13 cellular contexts compared by ENCODE assay signal in genomic region chr14:105525326-105525725, GRCh38. TPM values are rescaled to one million over a fixed set of nuclear protein-coding genes. Genes with fewer than 3 reads are reported as not detected.
DNase-seq lines count a peak whose midpoint lies in the region; ATAC-seq and TF ChIP-seq lines count a peak whose summit lies in the region.
"Had no signal": no experiment of that assay in that cellular context is flagged by ENCODE, and none has a peak within 500 bp of the region (broad histone marks: within the 10 kb centered on the region; RNA-seq: fewer than 3 reads in every experiment).

No MANE protein-coding gene starts in this region.

- H2AFZ ChIP-seq in mammary epithelial cell (ENCODE audit: low read depth, low read length) = peak overlapping the region; percentile 64

- no peaks in the 10 kb centered on the region for H3K9me3 ChIP-seq in mammary epithelial cell (replicated peaks; ENCODE audit: insufficient read depth, low read length)
- H3K9me3 ChIP-seq: transverse colon had no signal

- POLR2A ChIA-PET in activated CD4-positive, alpha-beta T cell treated with anti-CD3 and anti-CD28 coated beads, Interleukin-2, amount 10 ng/mL, durations not matched to agents 7 days and 5 days (lab: Charles Lee) = no interaction called here

- CTCF ChIA-PET in activated CD4-positive, alpha-beta T cell treated with anti-CD3 and anti-CD28 coated beads, Interleukin-2, amount 10 ng/mL, durations not matched to agents 7 days and 5 days (lab: Charles Lee) = interaction anchor here (1.0 kb wide), 2 partner anchors 9 to 45 kb away, joined by 3 to 4 read pairs; no protein-coding TSS in a partner anchor
- CTCF ChIA-PET in mammary epithelial cell (lab: Charles Lee; ENCODE audit: low non-redundant PET) = no interaction called here

- no peaks in the 10 kb centered on the region for H3K27me3 ChIP-seq in mammary epithelial cell (ENCODE audit: insufficient read depth, low read length)

- no peak for ATAC-seq in HG03442 (IDR thresholded peaks at IDR 0.05; ENCODE audit: unreplicated experiment)

- H3K9me3 Mint-ChIP-seq in activated CD4-positive, alpha-beta T cell treated with anti-CD3 and anti-CD28 coated beads, Interleukin-2, amount 10 ng/mL, durations not matched to agents 24 days and 14 days = no peaks in the 10 kb centered on the region
- H3K9me3 Mint-ChIP-seq in activated CD4-positive, alpha-beta T cell treated with anti-CD3 and anti-CD28 coated beads, Interleukin-2, amount 10 ng/mL, durations not matched to agents 7 days and 5 days = no peaks in the 10 kb centered on the region
- H3K9me3 Mint-ChIP-seq in HFFc6 (no peaks in the 10 kb centered on the region), osteocyte (ENCODE audit: unreplicated experiment) (no peaks in the 10 kb centered on the region)
- H3K9me3 Mint-ChIP-seq: activated T-helper 2 cell treated with anti-CD3 and anti-CD28 coated beads, Interferon-gamma antibody, Interleukin-2, Interleukin-4, amounts not matched to agents 10 μg/mL and 5 μg/mL and 100 μg/mL, durations not matched to agents 14 hours and 24 hours and 36 hours had no signal

- H3K4me3 ChIP-seq in mammary epithelial cell (replicated peaks in 1 of 3; ENCODE audit: insufficient read depth in 1 of 3, low read depth in 2 of 3, low read length in 3 of 3) = no peak overlapping the region

- H3K27ac Mint-ChIP-seq in activated CD4-positive, alpha-beta T cell treated with anti-CD3 and anti-CD28 coated beads, Interleukin-2, amount 10 ng/mL, durations not matched to agents 24 days and 14 days = no peak overlapping the region
- H3K27ac Mint-ChIP-seq in activated CD4-positive, alpha-beta T cell treated with anti-CD3 and anti-CD28 coated beads, Interleukin-2, amount 10 ng/mL, durations not matched to agents 7 days and 5 days = no peak overlapping the region
- H3K27ac Mint-ChIP-seq in HFFc6 (no peak overlapping the region), osteocyte (ENCODE audit: unreplicated experiment) (no peak overlapping the region)
- H3K27ac Mint-ChIP-seq: activated T-helper 2 cell treated with anti-CD3 and anti-CD28 coated beads, Interferon-gamma antibody, Interleukin-2, Interleukin-4, amounts not matched to agents 10 μg/mL and 5 μg/mL and 100 μg/mL, durations not matched to agents 14 hours and 24 hours and 36 hours; H9 had no signal

- H3K4me1 Mint-ChIP-seq in activated CD4-positive, alpha-beta T cell treated with anti-CD3 and anti-CD28 coated beads, Interleukin-2, amount 10 ng/mL, durations not matched to agents 24 days and 14 days = peaks cover 12% of the 10 kb centered on the region
- H3K4me1 Mint-ChIP-seq in activated CD4-positive, alpha-beta T cell treated with anti-CD3 and anti-CD28 coated beads, Interleukin-2, amount 10 ng/mL, durations not matched to agents 7 days and 5 days = peaks cover 20% of the 10 kb centered on the region
- no peaks in the 10 kb centered on the region for H3K4me1 Mint-ChIP-seq in HFFc6 (ENCODE audit: low read depth)
- H3K4me1 Mint-ChIP-seq in osteocyte (ENCODE audit: unreplicated experiment) = peaks cover 4% of the 10 kb centered on the region
- H3K4me1 Mint-ChIP-seq: H9 had no signal

- in situ Hi-C loops in mammary epithelial cell (cut with MboI; ENCODE audit: low sequenced_read_pairs in 2 of 2) = no loop called here

- no peak for DNase-seq in activated CD4-positive, alpha-beta T cell treated with anti-CD3 and anti-CD28 coated beads, Interleukin-2, amount 10 ng/mL, durations not matched to agents 24 days and 14 days
- DNase-seq in activated CD4-positive, alpha-beta T cell treated with anti-CD3 and anti-CD28 coated beads, Interleukin-2, amount 10 ng/mL, durations not matched to agents 7 days and 5 days = no peak
- DNase-seq in HFFc6 (no peak), mammary epithelial cell (no peak), osteocyte (ENCODE audit: extremely low spot score, unreplicated experiment) (no peak), cerebellar cortex (ENCODE audit: low spot score) (no peak)
- no peak for DNase-seq in effector CD8-positive, alpha-beta T cell (lab: John Stamatoyannopoulos, UW)
- DNase-seq: H9, kidney glomerular epithelial cell, NCI-H748 treated with DMSO at 0.1 percent for 48 hours, transverse colon had no signal

- H3K4me1 ChIP-seq in mammary epithelial cell (ENCODE audit: insufficient read depth, low read length) = peaks cover 22% of the 10 kb centered on the region

- H3K27ac ChIP-seq in mammary epithelial cell (ENCODE audit: insufficient read depth, low read depth, low read length) = no peak overlapping the region

- TF ChIP-seq CTCF in HFFc6 (IDR thresholded peaks at IDR 0.05) (no peak), mammary epithelial cell (conservative IDR thresholded peaks at IDR 0.05 in 1 of 2, IDR thresholded peaks at IDR 0.05 in 1 of 2; ENCODE audit: extremely low read depth in 1 of 2, insufficient read depth in 1 of 2, low read depth in 1 of 2, low read length in 2 of 2) (no peak), osteocyte (IDR thresholded peaks at IDR 0.05) (no peak)

- no TSS peak for BruUV-seq in mammary epithelial cell (replicated peaks; lab: Mats Ljungman, UMichigan)

- peaks cover 29% of the 10 kb centered on the region for H3K27me3 Mint-ChIP-seq in activated CD4-positive, alpha-beta T cell treated with anti-CD3 and anti-CD28 coated beads, Interleukin-2, amount 10 ng/mL, durations not matched to agents 24 days and 14 days
- peaks cover 35% of the 10 kb centered on the region for H3K27me3 Mint-ChIP-seq in activated CD4-positive, alpha-beta T cell treated with anti-CD3 and anti-CD28 coated beads, Interleukin-2, amount 10 ng/mL, durations not matched to agents 7 days and 5 days
- peaks cover 6% of the 10 kb centered on the region for H3K27me3 Mint-ChIP-seq in HFFc6 (ENCODE audit: insufficient read depth)
- peaks cover 3% of the 10 kb centered on the region for H3K27me3 Mint-ChIP-seq in osteocyte (ENCODE audit: unreplicated experiment)

- H3K9ac ChIP-seq in mammary epithelial cell (ENCODE audit: insufficient read depth, low read length) = no peak overlapping the region

- H3K4me3 Mint-ChIP-seq in activated CD4-positive, alpha-beta T cell treated with anti-CD3 and anti-CD28 coated beads, Interleukin-2, amount 10 ng/mL, durations not matched to agents 24 days and 14 days = peak overlapping the region; percentile 63
- H3K4me3 Mint-ChIP-seq in activated CD4-positive, alpha-beta T cell treated with anti-CD3 and anti-CD28 coated beads, Interleukin-2, amount 10 ng/mL, durations not matched to agents 7 days and 5 days = no peak overlapping the region
- H3K4me3 Mint-ChIP-seq in HFFc6 = peak overlapping the region; percentile 73; the same call in 1 of the 2 replicates
- H3K4me3 Mint-ChIP-seq in osteocyte (ENCODE audit: unreplicated experiment) = peak overlapping the region; percentile 52

- no peaks in the 10 kb centered on the region for H4K20me1 ChIP-seq in mammary epithelial cell (ENCODE audit: insufficient read depth, low read length)

- H3K79me2 ChIP-seq in mammary epithelial cell (ENCODE audit: insufficient read depth, low read length) = no peaks in the 10 kb centered on the region

- WGBS in mammary epithelial cell (ENCODE audit: low coverage, missing lambda C conversion rate) = 84% methylated on average over 8 of the region's 9 CpGs

- H3K4me2 ChIP-seq in mammary epithelial cell (ENCODE audit: insufficient read depth, low read depth, low read length) = no peak overlapping the region

- H3K36me3 Mint-ChIP-seq in activated CD4-positive, alpha-beta T cell treated with anti-CD3 and anti-CD28 coated beads, Interleukin-2, amount 10 ng/mL, durations not matched to agents 24 days and 14 days (ENCODE audit: low read depth) = peaks cover 4% of the 10 kb centered on the region
- H3K36me3 Mint-ChIP-seq in activated CD4-positive, alpha-beta T cell treated with anti-CD3 and anti-CD28 coated beads, Interleukin-2, amount 10 ng/mL, durations not matched to agents 7 days and 5 days (ENCODE audit: low read depth) = no peaks in the 10 kb centered on the region
- H3K36me3 Mint-ChIP-seq in HFFc6 (ENCODE audit: low read depth) (no peaks in the 10 kb centered on the region), osteocyte (ENCODE audit: unreplicated experiment) (no peaks in the 10 kb centered on the region)

- intact Hi-C loops in activated CD4-positive, alpha-beta T cell treated with anti-CD3 and anti-CD28 coated beads, Interleukin-2, amount 10 ng/mL, durations not matched to agents 24 days and 14 days (cut with micrococcal nuclease) = loop anchor here (10.0 kb wide), 1 partner anchor 51 kb away; the partner anchor contains the start of gene CRIP2
- intact Hi-C loops in mammary epithelial cell (cut with micrococcal nuclease) = no loop called here

- H3K36me3 ChIP-seq in mammary epithelial cell (ENCODE audit: insufficient read depth, low read length) = no peaks in the 10 kb centered on the region
- H3K36me3 ChIP-seq: transverse colon had no signal

- dilution Hi-C loops in mammary epithelial cell (cut with HindIII; ENCODE audit: low sequenced_read_pairs) = no loop called here

RNA-seq across cellular contexts. Expression of gene TMEM121, which starts 1.1 kb away (rescaled TPM):
- total RNA-seq in activated CD4-positive, alpha-beta T cell treated with anti-CD3 and anti-CD28 coated beads, Interleukin-2, amount 10 ng/mL, durations not matched to agents 24 days and 14 days = 9.1 and 10.3 TPM in 2 replicates
- total RNA-seq in activated CD4-positive, alpha-beta T cell treated with anti-CD3 and anti-CD28 coated beads, Interleukin-2, amount 10 ng/mL, durations not matched to agents 7 days and 5 days = 1 to 10 TPM; 4.6 TPM
- total RNA-seq in HFFc6 (2021; fragmentation: NEBNext Ultra II Directional; extraction: Animal tissue kit (Norgen Biotek cat#: 25700)) = 1 to 10 TPM; 3.0 to 4.2 (median 3.4) TPM
- total RNA-seq in mammary epithelial cell (1 to 10 TPM; 2.2 to 6.0 TPM), osteocyte (3.3 and 3.6 TPM in 2 replicates)
- 1.9 TPM for polyA plus RNA-seq in mammary epithelial cell
- polyA minus RNA-seq in mammary epithelial cell = not detected

RNA-seq across cellular contexts. Expression of gene TEDC1, which starts 34.3 kb away (rescaled TPM):
- total RNA-seq in activated CD4-positive, alpha-beta T cell treated with anti-CD3 and anti-CD28 coated beads, Interleukin-2, amount 10 ng/mL, durations not matched to agents 24 days and 14 days = 41.4 and 43.3 TPM in 2 replicates
- total RNA-seq in activated CD4-positive, alpha-beta T cell treated with anti-CD3 and anti-CD28 coated beads, Interleukin-2, amount 10 ng/mL, durations not matched to agents 7 days and 5 days = 10 to 100 TPM; 40.7 to 53.2 TPM
- 10 to 100 TPM in 5 of 6 experiments, 1 to 10 TPM in 1; 9.1 to 12.9 (median 12.7) TPM for total RNA-seq in HFFc6 (2021; fragmentation: NEBNext Ultra II Directional; extraction: Animal tissue kit (Norgen Biotek cat#: 25700))
- total RNA-seq in mammary epithelial cell = 10 to 100 TPM in 1 of 2 donors, 1 to 10 TPM in 1; 3.5 to 21.3 TPM
- 12.6 TPM for polyA plus RNA-seq in mammary epithelial cell
- 2.1 TPM for polyA minus RNA-seq in mammary epithelial cell
- 8.4 and 11.0 TPM in 2 replicates for total RNA-seq in osteocyte

RNA-seq across cellular contexts. Expression of gene CRIP1, which starts 38.6 kb away (rescaled TPM):
- total RNA-seq in activated CD4-positive, alpha-beta T cell treated with anti-CD3 and anti-CD28 coated beads, Interleukin-2, amount 10 ng/mL, durations not matched to agents 24 days and 14 days = 99.3 and 110 TPM in 2 replicates
- 100 to 1,000 TPM; 702 to 753 TPM for total RNA-seq in activated CD4-positive, alpha-beta T cell treated with anti-CD3 and anti-CD28 coated beads, Interleukin-2, amount 10 ng/mL, durations not matched to agents 7 days and 5 days
- total RNA-seq in HFFc6 (2021; fragmentation: NEBNext Ultra II Directional; extraction: Animal tissue kit (Norgen Biotek cat#: 25700)) = 10 to 100 TPM in 4 of 6 experiments, 1 to 10 TPM in 2; 4.8 to 55.2 (median 42.3) TPM
- under 1 TPM; 0.50 to 0.59 TPM for total RNA-seq in mammary epithelial cell
- polyA plus RNA-seq in mammary epithelial cell = 0.37 TPM
- polyA minus RNA-seq in mammary epithelial cell = not detected
- total RNA-seq in osteocyte = 31.0 and 34.1 TPM in 2 replicates

RNA-seq across cellular contexts. Expression of gene CRIP2, which starts 50.7 kb away (rescaled TPM):
- total RNA-seq in activated CD4-positive, alpha-beta T cell treated with anti-CD3 and anti-CD28 coated beads, Interleukin-2, amount 10 ng/mL, durations not matched to agents 24 days and 14 days = 0.37 and 0.43 TPM in 2 replicates
- total RNA-seq in activated CD4-positive, alpha-beta T cell treated with anti-CD3 and anti-CD28 coated beads, Interleukin-2, amount 10 ng/mL, durations not matched to agents 7 days and 5 days = 1 to 10 TPM in 1 of 2 experiments, under 1 TPM in 1; 0.64 to 1.8 TPM
- 10 to 100 TPM in 4 of 6 experiments, 1 to 10 TPM in 2; 6.9 to 22.4 (median 21.0) TPM for total RNA-seq in HFFc6 (2021; fragmentation: NEBNext Ultra II Directional; extraction: Animal tissue kit (Norgen Biotek cat#: 25700))
- total RNA-seq in mammary epithelial cell = 100 to 1,000 TPM in 1 of 2 donors, 10 to 100 TPM in 1; 97.7 to 103 TPM
- polyA plus RNA-seq in mammary epithelial cell = 120 TPM
- 52.5 TPM for polyA minus RNA-seq in mammary epithelial cell
- total RNA-seq in osteocyte = 183 and 191 TPM in 2 replicates
